In genomic region chr14:54261283-54261682, GRCh38 we compare ENCODE assay signal across 18 cellular contexts.
"Had no signal": no experiment of that assay in that cellular context is flagged by ENCODE, and none has a peak within 500 bp of the region (broad histone marks: within the 10 kb centered on the region; RNA-seq: fewer than 3 reads in every experiment).

No MANE protein-coding gene starts in this region.

- H3K9me3 Mint-ChIP-seq: activated B cell treated with CpG ODN at 0.5 μM for 24 hours; activated CD4-positive, alpha-beta T cell treated with anti-CD3 and anti-CD28 coated beads, Interleukin-2, amount 10 ng/mL, durations not matched to agents 24 days and 14 days; activated naive CD8-positive, alpha-beta T cell treated with anti-CD3 and anti-CD28 coated beads, Interleukin-2, amount 10 ng/mL, durations not matched to agents 7 days and 5 days; activated T-helper 1 cell treated with anti-CD3 and anti-CD28 coated beads, Interleukin-12 subunit alpha, Interleukin-12 subunit beta, Interleukin-2, Interleukin-4 antibody, amounts not matched to agents 30 ng/mL and 10 ng/mL and 1 ng/mL, durations not matched to agents 14 hours and 24 hours and 36 hours; memory B cell; natural killer cell; stimulated activated naive CD8-positive, alpha-beta T cell treated with anti-CD3 and anti-CD28 coated beads, Interleukin-15, Interleukin-2, amounts not matched to agents 100 ng/mL and 50 ng/mL, for 24 hours had no signal

- H3K27me3 ChIP-seq: breast epithelium, gastroesophageal sphincter, heart right ventricle, suprapubic skin had no signal

- H3K4me3 ChIP-seq: breast epithelium, dorsolateral prefrontal cortex, gastroesophageal sphincter, heart right ventricle, suprapubic skin had no signal

- H3K4me1 ChIP-seq: breast epithelium, gastroesophageal sphincter, heart right ventricle, suprapubic skin had no signal

- H3K36me3 Mint-ChIP-seq: activated naive CD8-positive, alpha-beta T cell treated with anti-CD3 and anti-CD28 coated beads, Interleukin-2, amount 10 ng/mL, durations not matched to agents 7 days and 5 days; memory B cell; natural killer cell had no signal

- ATAC-seq: gastroesophageal sphincter, heart right ventricle, left ventricle myocardium superior, natural killer cell, sciatic nerve had no signal

- H3K27ac Mint-ChIP-seq: activated B cell treated with CpG ODN at 0.5 μM for 24 hours; activated CD4-positive, alpha-beta T cell treated with anti-CD3 and anti-CD28 coated beads, Interleukin-2, amount 10 ng/mL, durations not matched to agents 24 days and 14 days; activated naive CD8-positive, alpha-beta T cell treated with anti-CD3 and anti-CD28 coated beads, Interleukin-2, amount 10 ng/mL, durations not matched to agents 7 days and 5 days; activated T-helper 1 cell treated with anti-CD3 and anti-CD28 coated beads, Interleukin-12 subunit alpha, Interleukin-12 subunit beta, Interleukin-2, Interleukin-4 antibody, amounts not matched to agents 30 ng/mL and 10 ng/mL and 1 ng/mL, durations not matched to agents 14 hours and 24 hours and 36 hours; memory B cell; natural killer cell; stimulated activated naive CD8-positive, alpha-beta T cell treated with anti-CD3 and anti-CD28 coated beads, Interleukin-15, Interleukin-2, amounts not matched to agents 100 ng/mL and 50 ng/mL, for 24 hours had no signal

- H3K36me3 ChIP-seq: breast epithelium, gastroesophageal sphincter, heart right ventricle, suprapubic skin had no signal

- DNase-seq: activated B cell treated with CpG ODN at 0.5 μM for 24 hours; activated CD4-positive, alpha-beta T cell treated with anti-CD3 and anti-CD28 coated beads, Interleukin-2, amount 10 ng/mL, durations not matched to agents 24 days and 14 days; activated CD8-positive, alpha-beta memory T cell treated with anti-CD3 and anti-CD28 coated beads for 24 hours; activated naive CD8-positive, alpha-beta T cell treated with anti-CD3 and anti-CD28 coated beads, Interleukin-2, amount 10 ng/mL, durations not matched to agents 7 days and 5 days; anterior cingulate cortex; dorsolateral prefrontal cortex; heart right ventricle; kidney glomerular epithelial cell; left ventricle myocardium superior; natural killer cell; trophoblast cell had no signal

- H3K27ac ChIP-seq: breast epithelium, dorsolateral prefrontal cortex, gastroesophageal sphincter, heart right ventricle, suprapubic skin had no signal

- H3K4me3 Mint-ChIP-seq: activated B cell treated with CpG ODN at 0.5 μM for 24 hours; activated CD4-positive, alpha-beta T cell treated with anti-CD3 and anti-CD28 coated beads, Interleukin-2, amount 10 ng/mL, durations not matched to agents 24 days and 14 days; activated naive CD8-positive, alpha-beta T cell treated with anti-CD3 and anti-CD28 coated beads, Interleukin-2, amount 10 ng/mL, durations not matched to agents 7 days and 5 days; activated T-helper 1 cell treated with anti-CD3 and anti-CD28 coated beads, Interleukin-12 subunit alpha, Interleukin-12 subunit beta, Interleukin-2, Interleukin-4 antibody, amounts not matched to agents 30 ng/mL and 10 ng/mL and 1 ng/mL, durations not matched to agents 14 hours and 24 hours and 36 hours; memory B cell; natural killer cell; stimulated activated naive CD8-positive, alpha-beta T cell treated with anti-CD3 and anti-CD28 coated beads, Interleukin-15, Interleukin-2, amounts not matched to agents 100 ng/mL and 50 ng/mL, for 24 hours had no signal

- H3K9me3 ChIP-seq: breast epithelium, gastroesophageal sphincter, heart right ventricle, suprapubic skin had no signal

- H3K4me1 Mint-ChIP-seq: activated CD4-positive, alpha-beta T cell treated with anti-CD3 and anti-CD28 coated beads, Interleukin-2, amount 10 ng/mL, durations not matched to agents 24 days and 14 days; activated naive CD8-positive, alpha-beta T cell treated with anti-CD3 and anti-CD28 coated beads, Interleukin-2, amount 10 ng/mL, durations not matched to agents 7 days and 5 days; natural killer cell had no signal
